ENCODE assay signal across 8 cellular contexts in the genomic region with DNA sequence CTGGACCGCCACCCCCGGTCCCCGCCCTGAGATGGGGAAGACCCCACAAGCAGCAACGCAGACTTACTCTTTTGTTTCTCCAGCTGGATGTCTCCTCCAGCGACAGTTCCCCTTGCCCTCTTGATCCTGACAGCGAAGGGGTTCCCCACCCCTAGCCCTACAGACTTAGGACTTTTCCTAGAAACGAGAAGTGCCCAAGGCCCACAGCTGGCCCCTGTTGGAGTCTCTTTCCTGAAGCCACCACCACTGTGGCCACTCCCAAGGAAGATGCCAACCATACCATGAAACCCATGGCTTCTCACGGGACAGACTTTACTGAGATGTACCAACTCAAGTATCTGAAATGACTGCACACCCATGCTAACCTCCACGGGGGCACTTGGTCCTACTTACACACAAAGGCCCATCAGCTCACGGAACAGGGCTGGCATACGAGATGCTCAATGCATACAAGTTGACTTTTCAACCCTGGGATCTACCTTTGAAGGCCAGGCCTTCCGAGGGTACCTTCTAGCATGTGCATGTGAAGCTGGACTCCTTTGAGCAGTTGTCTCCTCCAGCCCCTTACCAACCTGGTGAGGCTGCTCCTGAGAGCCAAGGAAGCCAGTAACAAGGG. TPM values are rescaled to one million over a fixed set of nuclear protein-coding genes. Genes with fewer than 3 reads are reported as not detected.
DNase-seq lines count a peak whose midpoint lies in the region; ATAC-seq, FAIRE-seq and TF ChIP-seq lines count a peak whose summit lies in the region.

No MANE protein-coding gene starts in this region.

- H3K4me1 Mint-ChIP-seq in osteocyte (ENCODE audit: unreplicated experiment) = peaks cover 9% of the 10 kb centered on the region

- H3K14ac ChIP-seq in H1 (ENCODE audit: insufficient read length) = no peak overlapping the region

- TF ChIP-seq CTCF in Peyer's patch (IDR thresholded peaks at IDR 0.05) (no peak), H1 (IDR thresholded peaks at IDR 0.05; ENCODE audit: control extremely low read depth in 1 of 3, insufficient read depth in 1 of 3, low read depth in 1 of 3, low read length in 3 of 3) (no peak), osteocyte (IDR thresholded peaks at IDR 0.05) (no peak)

- H3K27me3 ChIP-seq in Peyer's patch (no peaks in the 10 kb centered on the region), H1 (replicated peaks in 1 of 4; ENCODE audit: control insufficient read depth in 3 of 4, extremely low read depth in 1 of 4, insufficient read depth in 3 of 4, low read length in 3 of 4) (no peaks in the 10 kb centered on the region)

- peak overlapping the region; percentile 30 for H3K56ac ChIP-seq in H1 (replicated peaks; ENCODE audit: insufficient read length, low read depth, low read length)

- H3K9ac ChIP-seq in H1 (replicated peaks in 1 of 4; ENCODE audit: extremely low read depth in 1 of 4, low read depth in 3 of 4, low read length in 3 of 4) = peak overlapping the region in 2 of 4 experiments; percentile 42 to 62; a peak in 4 of 7 replicates

- no peak overlapping the region for H2BK20ac ChIP-seq in H1 (ENCODE audit: low read length)

- TF ChIP-seq RAD21 in H1 (IDR thresholded peaks at IDR 0.05 in 1 of 2, conservative IDR thresholded peaks at IDR 0.05 in 1 of 2; ENCODE audit: low read depth in 2 of 2, low read length in 2 of 2) = no peak

- no peaks in the 10 kb centered on the region for H3K27me3 Mint-ChIP-seq in osteocyte (ENCODE audit: unreplicated experiment)

- no peak for TF ChIP-seq POLR2A in Peyer's patch (IDR thresholded peaks at IDR 0.05)
- TF ChIP-seq POLR2A in H1 (IDR thresholded peaks at IDR 0.05; ENCODE audit: control extremely low read depth in 1 of 2, low read depth in 2 of 2, low read length in 2 of 2) = no peak

- H3K18ac ChIP-seq in H1 (ENCODE audit: extremely low read depth, low read length) = no peak overlapping the region

- H2BK12ac ChIP-seq in H1 (ENCODE audit: low read depth, low read length) = no peak overlapping the region

- no peak for FAIRE-seq in H1 (lab: Jason Lieb, UNC)

- no peak overlapping the region for H2BK120ac ChIP-seq in H1 (replicated peaks; ENCODE audit: low read depth, low read length)

- peak overlapping the region; percentile 46 to 69 (median 58) for H3K4me3 ChIP-seq in Peyer's patch
- H3K4me3 ChIP-seq in H1 (ENCODE audit: extremely low read depth in 1 of 4, insufficient read depth in 2 of 4, low read depth in 3 of 4, low read length in 4 of 4) = peak overlapping the region in 2 of 4 experiments; percentile 27 to 58; a peak in 4 of 8 replicates

- H4K20me1 ChIP-seq in H1 (replicated peaks in 1 of 2; ENCODE audit: control insufficient read depth in 1 of 2, insufficient read depth in 2 of 2, low read length in 2 of 2) = no peaks in the 10 kb centered on the region

- H2AFZ ChIP-seq in H1 (ENCODE audit: low read length) = no peak overlapping the region

- no peak overlapping the region for H3K23ac ChIP-seq in H1 (ENCODE audit: insufficient read length)

- TF ChIP-seq EP300 in H1 (IDR thresholded peaks at IDR 0.05; ENCODE audit: borderline replicate concordance in 1 of 2, low read depth in 2 of 2, low read length in 2 of 2) = no peak

- no peaks in the 10 kb centered on the region for H3K79me1 ChIP-seq in H1 (ENCODE audit: low read depth, low read length)

- DNase-seq in Peyer's patch (no peak), H1 (ENCODE audit: low read depth in 1 of 2, low spot score in 2 of 2) (no peak), osteocyte (ENCODE audit: extremely low spot score, unreplicated experiment) (no peak), GF-D8 (lab: John Stamatoyannopoulos, UW) (no peak), SHP77 (lab: John Stamatoyannopoulos, UW) (no peak), AG08395 (ENCODE audit: low spot score) (no peak)

- H3K79me2 ChIP-seq in H1 (ENCODE audit: control insufficient read depth in 1 of 2, insufficient read depth in 2 of 2, low read length in 2 of 2) = no peaks in the 10 kb centered on the region

- H4K8ac ChIP-seq in H1 (ENCODE audit: extremely low read depth, insufficient read depth, low read length) = no peak overlapping the region

- H4K91ac ChIP-seq in H1 (replicated peaks; ENCODE audit: insufficient read length, low read length) = no peak overlapping the region

- H3K36me3 ChIP-seq in Peyer's patch = peaks cover 0 to 21% (median 0%) of the 10 kb centered on the region in 3 donors
- H3K36me3 ChIP-seq in H1 (ENCODE audit: control insufficient read depth in 2 of 4, insufficient read depth in 4 of 4, low read length in 3 of 4) = peaks cover 2 to 11% (median 7%) of the 10 kb centered on the region in 4 experiments; a peak in 3 of 8 replicates

- H3K4me1 ChIP-seq in Peyer's patch (no peaks in the 10 kb centered on the region), H1 (replicated peaks in 1 of 4; ENCODE audit: control insufficient read depth in 3 of 4, insufficient read depth in 4 of 4, low read length in 3 of 4) (peaks cover 2 to 32% (median 11%) of the 10 kb centered on the region in 4 experiments)

- peak overlapping the region; percentile 70 for H3K4me3 Mint-ChIP-seq in osteocyte (ENCODE audit: unreplicated experiment)

- no peak overlapping the region for H2BK15ac ChIP-seq in H1 (ENCODE audit: low read length)

- no peaks in the 10 kb centered on the region for H3K9me3 Mint-ChIP-seq in osteocyte (ENCODE audit: unreplicated experiment)

- no peak overlapping the region for H3K4ac ChIP-seq in H1 (replicated peaks; ENCODE audit: insufficient read length, low read depth, low read length)

- H2AK5ac ChIP-seq in H1 (ENCODE audit: low read depth, low read length) = no peak overlapping the region

- CTCF ChIA-PET in H1 (lab: Charles Lee; ENCODE audit: partially characterized antibody) = interaction anchor here (0.7 to 2.5 kb wide), 5 partner anchors 9 to 126 kb away, joined by 3 to 9 read pairs (median 6); no protein-coding TSS in a partner anchor

- POLR2A ChIA-PET in H1 (lab: Charles Lee; ENCODE audit: partially characterized antibody) = interaction anchor here (0.9 to 2.4 kb wide), 7 partner anchors 10 to 95 kb away, joined by 3 to 8 read pairs (median 3); partner anchors contain the start of genes ARHGAP4 and HCFC1

- H3K4me2 ChIP-seq in H1 (ENCODE audit: insufficient read depth in 1 of 2, low read depth in 2 of 2, low read length in 2 of 2) = peak overlapping the region; percentile 70 to 74

- H3K36me3 Mint-ChIP-seq in osteocyte (ENCODE audit: unreplicated experiment) = peaks cover 3% of the 10 kb centered on the region

- H3K9me3 ChIP-seq in Peyer's patch (no peaks in the 10 kb centered on the region), H1 (ENCODE audit: insufficient read depth in 2 of 2, low read depth in 1 of 2, low read length in 1 of 2) (no peaks in the 10 kb centered on the region)

- WGBS in H1 (ENCODE audit: extremely low coverage in 1 of 2, insufficient coverage in 1 of 2, insufficient read length in 1 of 2, insufficient replicate concordance in 2 of 2, low coverage in 1 of 2, low lambda C conversion rate in 2 of 2, missing lambda C conversion rate in 1 of 2), 2 experiments = 73% methylated on average over 5 of the region's 12 CpGs; no CpG with 5 or more reads in 1 of the 2 experiments

- ATAC-seq in GM18498 (IDR thresholded peaks at IDR 0.05; ENCODE audit: unreplicated experiment) (peak; percentile 3), GM18861 (IDR thresholded peaks at IDR 0.05; ENCODE audit: unreplicated experiment) (no peak)

- H3K23me2 ChIP-seq in H1 (ENCODE audit: low read depth, low read length) = peaks cover 2% of the 10 kb centered on the region; the same call in 1 of the 2 replicates

- peak overlapping the region; percentile 85 for H3K27ac Mint-ChIP-seq in osteocyte (ENCODE audit: unreplicated experiment)

- H4K5ac ChIP-seq in H1 (ENCODE audit: insufficient read length, low read depth, low read length) = no peak overlapping the region

- H3K27ac ChIP-seq in Peyer's patch (peak overlapping the region; percentile 86 to 92 (median 86)), H1 (ENCODE audit: low read depth, low read length) (peak overlapping the region; percentile 36; the same call in 1 of the 2 replicates)

- H2BK5ac ChIP-seq in H1 (ENCODE audit: low read depth, low read length) = no peak overlapping the region; the same call in 1 of the 2 replicates

RNA-seq across cellular contexts. Expression of gene IRAK1, which starts 0.9 kb away (rescaled TPM):
- 100 to 1,000 TPM; 111 to 150 (median 122) TPM for total RNA-seq in Peyer's patch
- total RNA-seq in H1 (2021; fragmentation: NEBNext Ultra II Directional; extraction: Animal tissue kit (Norgen Biotek cat#: 25700)) = 41.7 and 47.2 TPM in 2 replicates
- polyA plus RNA-seq in H1 (2011; rRNA removed) = 26.6 and 34.7 TPM in 2 replicates
- 30.0 TPM for polyA plus RNA-seq in H1 (2011; cell fraction: cytosol; rRNA removed)
- polyA plus RNA-seq in H1 (2011; cell fraction: nucleus; rRNA removed) = 48.0 TPM
- polyA plus RNA-seq in H1 (2012, experiment 1 of 2) = 42.4 to 74.0 TPM (median 70.1 TPM) in 4 replicates
- 60.7 TPM for polyA plus RNA-seq in H1 (2012, experiment 2 of 2)
- 28.3 TPM for polyA plus RNA-seq in H1 (2013, experiment 1 of 2)
- 25.9 TPM for polyA plus RNA-seq in H1 (2013, experiment 2 of 2)
- polyA minus RNA-seq in H1 (2011; rRNA and poly(A)+ RNA removed) = 35.5 and 41.0 TPM in 2 replicates
- 54.9 TPM for polyA minus RNA-seq in H1 (2011; cell fraction: cytosol; rRNA and poly(A)+ RNA removed)
- polyA minus RNA-seq in H1 (2011; cell fraction: nucleus; rRNA and poly(A)+ RNA removed) = 27.7 TPM
- 72.4 and 74.2 TPM in 2 replicates for total RNA-seq in osteocyte

RNA-seq across cellular contexts. Expression of gene TMEM187, which starts 48.1 kb away (rescaled TPM):
- 10 to 100 TPM; 10.7 to 32.6 (median 12.8) TPM for total RNA-seq in Peyer's patch
- total RNA-seq in H1 (2021; fragmentation: NEBNext Ultra II Directional; extraction: Animal tissue kit (Norgen Biotek cat#: 25700)) = 2.7 and 5.0 TPM in 2 replicates
- 14.5 and 16.2 TPM in 2 replicates for polyA plus RNA-seq in H1 (2011; rRNA removed)
- 9.8 TPM for polyA plus RNA-seq in H1 (2011; cell fraction: cytosol; rRNA removed)
- 11.4 TPM for polyA plus RNA-seq in H1 (2011; cell fraction: nucleus; rRNA removed)
- 3.3 to 5.5 TPM (median 4.3 TPM) in 4 replicates for polyA plus RNA-seq in H1 (2012, experiment 1 of 2)
- polyA plus RNA-seq in H1 (2012, experiment 2 of 2) = 4.9 TPM
- polyA plus RNA-seq in H1 (2013, experiment 1 of 2) = 5.0 TPM
- polyA plus RNA-seq in H1 (2013, experiment 2 of 2) = 5.3 TPM
- polyA minus RNA-seq in H1 (2011; rRNA and poly(A)+ RNA removed) = 5.1 and 5.4 TPM in 2 replicates
- polyA minus RNA-seq in H1 (2011; cell fraction: cytosol; rRNA and poly(A)+ RNA removed) = 2.9 TPM
- polyA minus RNA-seq in H1 (2011; cell fraction: nucleus; rRNA and poly(A)+ RNA removed) = 3.2 TPM
- 19.2 and 19.3 TPM in 2 replicates for total RNA-seq in osteocyte

RNA-seq across cellular contexts. Expression of gene HCFC1, which starts 49.0 kb away (rescaled TPM):
- 10 to 100 TPM; 44.1 to 70.6 (median 55.6) TPM for total RNA-seq in Peyer's patch
- total RNA-seq in H1 (2021; fragmentation: NEBNext Ultra II Directional; extraction: Animal tissue kit (Norgen Biotek cat#: 25700)) = 117 and 120 TPM in 2 replicates
- polyA plus RNA-seq in H1 (2011; rRNA removed) = 24.9 and 44.8 TPM in 2 replicates
- 19.1 TPM for polyA plus RNA-seq in H1 (2011; cell fraction: cytosol; rRNA removed)
- 58.3 TPM for polyA plus RNA-seq in H1 (2011; cell fraction: nucleus; rRNA removed)
- polyA plus RNA-seq in H1 (2012, experiment 1 of 2) = 68.3 to 93.0 TPM (median 82.4 TPM) in 4 replicates
- 84.1 TPM for polyA plus RNA-seq in H1 (2012, experiment 2 of 2)
- 56.8 TPM for polyA plus RNA-seq in H1 (2013, experiment 1 of 2)
- polyA plus RNA-seq in H1 (2013, experiment 2 of 2) = 47.2 TPM
- polyA minus RNA-seq in H1 (2011; rRNA and poly(A)+ RNA removed) = 20.7 TPM in 2 replicates
- 67.4 TPM for polyA minus RNA-seq in H1 (2011; cell fraction: cytosol; rRNA and poly(A)+ RNA removed)
- polyA minus RNA-seq in H1 (2011; cell fraction: nucleus; rRNA and poly(A)+ RNA removed) = 37.2 TPM
- 73.7 and 74.8 TPM in 2 replicates for total RNA-seq in osteocyte
